In the genomic region with DNA sequence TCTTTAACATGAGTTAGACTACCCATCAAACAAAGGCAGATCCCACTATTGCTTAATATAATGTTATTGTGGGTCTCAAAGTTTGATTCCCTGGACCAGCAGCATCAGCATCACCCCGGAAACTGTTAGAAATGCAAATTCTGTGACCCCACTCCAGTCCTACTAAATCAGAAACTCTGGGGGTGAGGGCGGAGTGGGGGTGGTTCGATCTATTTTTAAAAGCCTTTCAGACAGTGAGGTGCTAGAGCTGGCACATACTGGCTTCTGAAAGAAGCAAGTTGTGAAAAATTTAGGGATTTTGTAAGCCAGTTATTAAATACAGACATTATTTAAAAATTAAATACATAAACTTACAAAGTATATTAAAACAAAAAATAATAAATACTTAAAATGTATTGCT, we compare ENCODE assay signal across 3 cellular contexts.
"Had no signal": no experiment of that assay in that cellular context is flagged by ENCODE, and none has a peak within 500 bp of the region (broad histone marks: within the 10 kb centered on the region; RNA-seq: fewer than 3 reads in every experiment).

No MANE protein-coding gene starts in this region.

- H3K4me3 ChIP-seq: GM12878 had no signal

- DNase-seq: GDM1, GF-D8 had no signal

- ATAC-seq: GM12878 had no signal
